ENCODE assay signal across 1 cellular context in the genomic region with DNA sequence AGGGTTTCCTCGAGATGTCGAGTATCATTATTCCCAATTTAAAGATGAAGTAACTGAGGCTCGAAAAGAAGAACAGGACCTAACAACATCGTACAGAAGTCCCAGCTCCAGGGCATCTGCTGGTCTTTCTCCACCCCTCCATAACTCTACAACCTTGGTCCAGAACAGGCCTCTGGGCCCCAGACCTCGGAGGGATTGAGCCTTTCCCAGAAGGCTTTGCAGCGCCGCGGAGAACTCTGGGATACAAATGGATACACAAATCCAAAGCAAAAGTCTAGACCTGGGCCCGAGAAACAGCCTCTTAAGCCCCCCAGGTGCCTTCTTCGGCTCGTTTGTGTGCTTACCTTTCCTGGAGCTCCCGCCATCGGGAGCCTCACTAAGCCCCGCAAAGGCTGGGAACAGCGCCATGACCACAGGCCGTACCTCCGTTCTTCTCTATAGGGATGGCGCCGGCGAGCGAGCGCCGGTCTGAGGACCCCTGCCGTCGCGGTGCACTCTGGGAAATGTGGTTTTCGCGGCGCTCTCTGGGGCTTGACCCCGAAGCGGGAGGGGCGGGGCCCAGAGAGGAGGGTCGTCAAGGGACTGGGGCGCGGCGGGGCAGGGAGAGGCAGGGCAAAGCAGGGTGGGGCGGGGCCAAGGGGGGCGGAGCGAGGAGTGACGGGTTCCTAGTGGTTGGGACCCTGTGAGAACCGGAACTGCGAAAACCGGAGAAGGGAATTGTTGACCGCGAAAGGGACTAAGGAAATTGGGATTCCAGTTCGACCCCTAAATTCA.
A peak's percentile ranks its signal among the peaks of the same experiment; 100 is the strongest.
TF ChIP-seq lines count a peak whose summit lies in the region.

A gene with protein sequence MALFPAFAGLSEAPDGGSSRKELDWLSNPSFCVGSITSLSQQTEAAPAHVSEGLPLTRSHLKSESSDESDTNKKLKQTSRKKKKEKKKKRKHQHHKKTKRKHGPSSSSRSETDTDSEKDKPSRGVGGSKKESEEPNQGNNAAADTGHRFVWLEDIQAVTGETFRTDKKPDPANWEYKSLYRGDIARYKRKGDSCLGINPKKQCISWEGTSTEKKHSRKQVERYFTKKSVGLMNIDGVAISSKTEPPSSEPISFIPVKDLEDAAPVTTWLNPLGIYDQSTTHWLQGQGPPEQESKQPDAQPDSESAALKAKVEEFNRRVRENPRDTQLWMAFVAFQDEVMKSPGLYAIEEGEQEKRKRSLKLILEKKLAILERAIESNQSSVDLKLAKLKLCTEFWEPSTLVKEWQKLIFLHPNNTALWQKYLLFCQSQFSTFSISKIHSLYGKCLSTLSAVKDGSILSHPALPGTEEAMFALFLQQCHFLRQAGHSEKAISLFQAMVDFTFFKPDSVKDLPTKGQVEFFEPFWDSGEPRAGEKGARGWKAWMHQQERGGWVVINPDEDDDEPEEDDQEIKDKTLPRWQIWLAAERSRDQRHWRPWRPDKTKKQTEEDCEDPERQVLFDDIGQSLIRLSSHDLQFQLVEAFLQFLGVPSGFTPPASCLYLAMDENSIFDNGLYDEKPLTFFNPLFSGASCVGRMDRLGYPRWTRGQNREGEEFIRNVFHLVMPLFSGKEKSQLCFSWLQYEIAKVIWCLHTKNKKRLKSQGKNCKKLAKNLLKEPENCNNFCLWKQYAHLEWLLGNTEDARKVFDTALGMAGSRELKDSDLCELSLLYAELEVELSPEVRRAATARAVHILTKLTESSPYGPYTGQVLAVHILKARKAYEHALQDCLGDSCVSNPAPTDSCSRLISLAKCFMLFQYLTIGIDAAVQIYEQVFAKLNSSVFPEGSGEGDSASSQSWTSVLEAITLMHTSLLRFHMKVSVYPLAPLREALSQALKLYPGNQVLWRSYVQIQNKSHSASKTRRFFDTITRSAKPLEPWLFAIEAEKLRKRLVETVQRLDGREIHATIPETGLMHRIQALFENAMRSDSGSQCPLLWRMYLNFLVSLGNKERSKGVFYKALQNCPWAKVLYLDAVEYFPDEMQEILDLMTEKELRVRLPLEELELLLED (minus strand): TSS at position 445 of the 774 bp plus-strand sequence. CDS start 37 bp downstream, at position 408.

TF ChIP-seq in HEK293, 187 proteins besides CTCF, POLR2A, EP300 and RAD21 (continued from another document and continues in another):
- TF ChIP-seq, protein P1, sequence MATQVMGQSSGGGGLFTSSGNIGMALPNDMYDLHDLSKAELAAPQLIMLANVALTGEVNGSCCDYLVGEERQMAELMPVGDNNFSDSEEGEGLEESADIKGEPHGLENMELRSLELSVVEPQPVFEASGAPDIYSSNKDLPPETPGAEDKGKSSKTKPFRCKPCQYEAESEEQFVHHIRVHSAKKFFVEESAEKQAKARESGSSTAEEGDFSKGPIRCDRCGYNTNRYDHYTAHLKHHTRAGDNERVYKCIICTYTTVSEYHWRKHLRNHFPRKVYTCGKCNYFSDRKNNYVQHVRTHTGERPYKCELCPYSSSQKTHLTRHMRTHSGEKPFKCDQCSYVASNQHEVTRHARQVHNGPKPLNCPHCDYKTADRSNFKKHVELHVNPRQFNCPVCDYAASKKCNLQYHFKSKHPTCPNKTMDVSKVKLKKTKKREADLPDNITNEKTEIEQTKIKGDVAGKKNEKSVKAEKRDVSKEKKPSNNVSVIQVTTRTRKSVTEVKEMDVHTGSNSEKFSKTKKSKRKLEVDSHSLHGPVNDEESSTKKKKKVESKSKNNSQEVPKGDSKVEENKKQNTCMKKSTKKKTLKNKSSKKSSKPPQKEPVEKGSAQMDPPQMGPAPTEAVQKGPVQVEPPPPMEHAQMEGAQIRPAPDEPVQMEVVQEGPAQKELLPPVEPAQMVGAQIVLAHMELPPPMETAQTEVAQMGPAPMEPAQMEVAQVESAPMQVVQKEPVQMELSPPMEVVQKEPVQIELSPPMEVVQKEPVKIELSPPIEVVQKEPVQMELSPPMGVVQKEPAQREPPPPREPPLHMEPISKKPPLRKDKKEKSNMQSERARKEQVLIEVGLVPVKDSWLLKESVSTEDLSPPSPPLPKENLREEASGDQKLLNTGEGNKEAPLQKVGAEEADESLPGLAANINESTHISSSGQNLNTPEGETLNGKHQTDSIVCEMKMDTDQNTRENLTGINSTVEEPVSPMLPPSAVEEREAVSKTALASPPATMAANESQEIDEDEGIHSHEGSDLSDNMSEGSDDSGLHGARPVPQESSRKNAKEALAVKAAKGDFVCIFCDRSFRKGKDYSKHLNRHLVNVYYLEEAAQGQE (tag by site-specific recombination; IDR thresholded peaks at IDR 0.05) = no peak
- TF ChIP-seq ZBTB21 (tag by site-specific recombination; IDR thresholded peaks at IDR 0.05) (no peak), ZNF366 (tag by site-specific recombination; conservative IDR thresholded peaks at IDR 0.05) (peak; percentile 55), SP2 (tag by site-specific recombination; IDR thresholded peaks at IDR 0.05) (peak; percentile 97), ZNF350 (tag by site-specific recombination; IDR thresholded peaks at IDR 0.05) (no peak), ZNF335 (tag by site-specific recombination; conservative IDR thresholded peaks at IDR 0.05) (peak; percentile 98), ZIC2 (tag by site-specific recombination; IDR thresholded peaks at IDR 0.05) (no peak), ZNF521 (tag by site-specific recombination; IDR thresholded peaks at IDR 0.05) (no peak), YY1 (tag by site-specific recombination; IDR thresholded peaks at IDR 0.05) (peak; percentile 95), ZNF624 (tag by site-specific recombination; IDR thresholded peaks at IDR 0.05) (no peak), ZNF677 (tag by site-specific recombination; IDR thresholded peaks at IDR 0.05) (no peak), ZNF548 (tag by site-specific recombination; IDR thresholded peaks at IDR 0.05) (no peak), ZNF175 (tag by site-specific recombination; IDR thresholded peaks at IDR 0.05) (no peak), ZNF837 (tag by site-specific recombination; IDR thresholded peaks at IDR 0.05) (no peak), HOXC10 (CRISPR knock-in tag; IDR thresholded peaks at IDR 0.05) (no peak), ZNF777 (tag by site-specific recombination; IDR thresholded peaks at IDR 0.05; ENCODE audit: borderline replicate concordance) (no peak), ZBTB17 (tag by site-specific recombination; IDR thresholded peaks at IDR 0.05) (peak; percentile 91), BCL11B (tag by site-specific recombination; IDR thresholded peaks at IDR 0.05; ENCODE audit: low read depth) (no peak), ZNF776 (tag by site-specific recombination; IDR thresholded peaks at IDR 0.05; ENCODE audit: borderline replicate concordance) (no peak)
- TF ChIP-seq, protein P2, sequence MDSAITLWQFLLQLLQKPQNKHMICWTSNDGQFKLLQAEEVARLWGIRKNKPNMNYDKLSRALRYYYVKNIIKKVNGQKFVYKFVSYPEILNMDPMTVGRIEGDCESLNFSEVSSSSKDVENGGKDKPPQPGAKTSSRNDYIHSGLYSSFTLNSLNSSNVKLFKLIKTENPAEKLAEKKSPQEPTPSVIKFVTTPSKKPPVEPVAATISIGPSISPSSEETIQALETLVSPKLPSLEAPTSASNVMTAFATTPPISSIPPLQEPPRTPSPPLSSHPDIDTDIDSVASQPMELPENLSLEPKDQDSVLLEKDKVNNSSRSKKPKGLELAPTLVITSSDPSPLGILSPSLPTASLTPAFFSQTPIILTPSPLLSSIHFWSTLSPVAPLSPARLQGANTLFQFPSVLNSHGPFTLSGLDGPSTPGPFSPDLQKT (IDR thresholded peaks at IDR 0.05; ENCODE audit: borderline replicate concordance, low read depth, low read length) = no peak
- TF ChIP-seq, protein P3, sequence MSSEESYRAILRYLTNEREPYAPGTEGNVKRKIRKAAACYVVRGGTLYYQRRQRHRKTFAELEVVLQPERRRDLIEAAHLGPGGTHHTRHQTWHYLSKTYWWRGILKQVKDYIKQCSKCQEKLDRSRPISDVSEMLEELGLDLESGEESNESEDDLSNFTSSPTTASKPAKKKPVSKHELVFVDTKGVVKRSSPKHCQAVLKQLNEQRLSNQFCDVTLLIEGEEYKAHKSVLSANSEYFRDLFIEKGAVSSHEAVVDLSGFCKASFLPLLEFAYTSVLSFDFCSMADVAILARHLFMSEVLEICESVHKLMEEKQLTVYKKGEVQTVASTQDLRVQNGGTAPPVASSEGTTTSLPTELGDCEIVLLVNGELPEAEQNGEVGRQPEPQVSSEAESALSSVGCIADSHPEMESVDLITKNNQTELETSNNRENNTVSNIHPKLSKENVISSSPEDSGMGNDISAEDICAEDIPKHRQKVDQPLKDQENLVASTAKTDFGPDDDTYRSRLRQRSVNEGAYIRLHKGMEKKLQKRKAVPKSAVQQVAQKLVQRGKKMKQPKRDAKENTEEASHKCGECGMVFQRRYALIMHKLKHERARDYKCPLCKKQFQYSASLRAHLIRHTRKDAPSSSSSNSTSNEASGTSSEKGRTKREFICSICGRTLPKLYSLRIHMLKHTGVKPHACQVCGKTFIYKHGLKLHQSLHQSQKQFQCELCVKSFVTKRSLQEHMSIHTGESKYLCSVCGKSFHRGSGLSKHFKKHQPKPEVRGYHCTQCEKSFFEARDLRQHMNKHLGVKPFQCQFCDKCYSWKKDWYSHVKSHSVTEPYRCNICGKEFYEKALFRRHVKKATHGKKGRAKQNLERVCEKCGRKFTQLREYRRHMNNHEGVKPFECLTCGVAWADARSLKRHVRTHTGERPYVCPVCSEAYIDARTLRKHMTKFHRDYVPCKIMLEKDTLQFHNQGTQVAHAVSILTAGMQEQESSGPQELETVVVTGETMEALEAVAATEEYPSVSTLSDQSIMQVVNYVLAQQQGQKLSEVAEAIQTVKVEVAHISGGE (tag by site-specific recombination; conservative IDR thresholded peaks at IDR 0.05; ENCODE audit: low read depth) = peak; percentile 28; the same call in 1 of the 2 replicates
- TF ChIP-seq, protein P4, sequence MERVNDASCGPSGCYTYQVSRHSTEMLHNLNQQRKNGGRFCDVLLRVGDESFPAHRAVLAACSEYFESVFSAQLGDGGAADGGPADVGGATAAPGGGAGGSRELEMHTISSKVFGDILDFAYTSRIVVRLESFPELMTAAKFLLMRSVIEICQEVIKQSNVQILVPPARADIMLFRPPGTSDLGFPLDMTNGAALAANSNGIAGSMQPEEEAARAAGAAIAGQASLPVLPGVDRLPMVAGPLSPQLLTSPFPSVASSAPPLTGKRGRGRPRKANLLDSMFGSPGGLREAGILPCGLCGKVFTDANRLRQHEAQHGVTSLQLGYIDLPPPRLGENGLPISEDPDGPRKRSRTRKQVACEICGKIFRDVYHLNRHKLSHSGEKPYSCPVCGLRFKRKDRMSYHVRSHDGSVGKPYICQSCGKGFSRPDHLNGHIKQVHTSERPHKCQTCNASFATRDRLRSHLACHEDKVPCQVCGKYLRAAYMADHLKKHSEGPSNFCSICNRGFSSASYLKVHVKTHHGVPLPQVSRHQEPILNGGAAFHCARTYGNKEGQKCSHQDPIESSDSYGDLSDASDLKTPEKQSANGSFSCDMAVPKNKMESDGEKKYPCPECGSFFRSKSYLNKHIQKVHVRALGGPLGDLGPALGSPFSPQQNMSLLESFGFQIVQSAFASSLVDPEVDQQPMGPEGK (tag by site-specific recombination; IDR thresholded peaks at IDR 0.05) = peak; percentile 82
- TF ChIP-seq, protein P5, sequence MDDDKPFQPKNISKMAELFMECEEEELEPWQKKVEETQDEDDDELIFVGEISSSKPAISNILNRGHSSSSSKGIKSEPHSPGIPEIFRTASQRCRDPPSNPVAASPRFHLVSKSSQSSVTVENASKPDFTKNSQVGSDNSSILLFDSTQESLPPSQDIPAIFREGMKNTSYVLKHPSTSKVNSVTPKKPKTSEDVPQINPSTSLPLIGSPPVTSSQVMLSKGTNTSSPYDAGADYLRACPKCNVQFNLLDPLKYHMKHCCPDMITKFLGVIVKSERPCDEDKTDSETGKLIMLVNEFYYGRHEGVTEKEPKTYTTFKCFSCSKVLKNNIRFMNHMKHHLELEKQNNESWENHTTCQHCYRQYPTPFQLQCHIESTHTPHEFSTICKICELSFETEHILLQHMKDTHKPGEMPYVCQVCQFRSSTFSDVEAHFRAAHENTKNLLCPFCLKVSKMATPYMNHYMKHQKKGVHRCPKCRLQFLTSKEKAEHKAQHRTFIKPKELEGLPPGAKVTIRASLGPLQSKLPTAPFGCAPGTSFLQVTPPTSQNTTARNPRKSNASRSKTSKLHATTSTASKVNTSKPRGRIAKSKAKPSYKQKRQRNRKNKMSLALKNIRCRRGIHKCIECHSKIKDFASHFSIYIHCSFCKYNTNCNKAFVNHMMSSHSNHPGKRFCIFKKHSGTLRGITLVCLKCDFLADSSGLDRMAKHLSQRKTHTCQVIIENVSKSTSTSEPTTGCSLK (tag by site-specific recombination; IDR thresholded peaks at IDR 0.05) = no peak
- TF ChIP-seq, protein P6, sequence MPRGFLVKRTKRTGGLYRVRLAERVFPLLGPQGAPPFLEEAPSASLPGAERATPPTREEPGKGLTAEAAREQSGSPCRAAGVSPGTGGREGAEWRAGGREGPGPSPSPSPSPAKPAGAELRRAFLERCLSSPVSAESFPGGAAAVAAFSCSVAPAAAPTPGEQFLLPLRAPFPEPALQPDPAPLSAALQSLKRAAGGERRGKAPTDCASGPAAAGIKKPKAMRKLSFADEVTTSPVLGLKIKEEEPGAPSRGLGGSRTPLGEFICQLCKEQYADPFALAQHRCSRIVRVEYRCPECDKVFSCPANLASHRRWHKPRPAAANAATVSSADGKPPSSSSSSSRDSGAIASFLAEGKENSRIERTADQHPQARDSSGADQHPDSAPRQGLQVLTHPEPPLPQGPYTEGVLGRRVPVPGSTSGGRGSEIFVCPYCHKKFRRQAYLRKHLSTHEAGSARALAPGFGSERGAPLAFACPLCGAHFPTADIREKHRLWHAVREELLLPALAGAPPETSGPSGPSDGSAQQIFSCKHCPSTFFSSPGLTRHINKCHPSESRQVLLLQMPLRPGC (tag by site-specific recombination; IDR thresholded peaks at IDR 0.05) = no peak
- TF ChIP-seq, protein P7, sequence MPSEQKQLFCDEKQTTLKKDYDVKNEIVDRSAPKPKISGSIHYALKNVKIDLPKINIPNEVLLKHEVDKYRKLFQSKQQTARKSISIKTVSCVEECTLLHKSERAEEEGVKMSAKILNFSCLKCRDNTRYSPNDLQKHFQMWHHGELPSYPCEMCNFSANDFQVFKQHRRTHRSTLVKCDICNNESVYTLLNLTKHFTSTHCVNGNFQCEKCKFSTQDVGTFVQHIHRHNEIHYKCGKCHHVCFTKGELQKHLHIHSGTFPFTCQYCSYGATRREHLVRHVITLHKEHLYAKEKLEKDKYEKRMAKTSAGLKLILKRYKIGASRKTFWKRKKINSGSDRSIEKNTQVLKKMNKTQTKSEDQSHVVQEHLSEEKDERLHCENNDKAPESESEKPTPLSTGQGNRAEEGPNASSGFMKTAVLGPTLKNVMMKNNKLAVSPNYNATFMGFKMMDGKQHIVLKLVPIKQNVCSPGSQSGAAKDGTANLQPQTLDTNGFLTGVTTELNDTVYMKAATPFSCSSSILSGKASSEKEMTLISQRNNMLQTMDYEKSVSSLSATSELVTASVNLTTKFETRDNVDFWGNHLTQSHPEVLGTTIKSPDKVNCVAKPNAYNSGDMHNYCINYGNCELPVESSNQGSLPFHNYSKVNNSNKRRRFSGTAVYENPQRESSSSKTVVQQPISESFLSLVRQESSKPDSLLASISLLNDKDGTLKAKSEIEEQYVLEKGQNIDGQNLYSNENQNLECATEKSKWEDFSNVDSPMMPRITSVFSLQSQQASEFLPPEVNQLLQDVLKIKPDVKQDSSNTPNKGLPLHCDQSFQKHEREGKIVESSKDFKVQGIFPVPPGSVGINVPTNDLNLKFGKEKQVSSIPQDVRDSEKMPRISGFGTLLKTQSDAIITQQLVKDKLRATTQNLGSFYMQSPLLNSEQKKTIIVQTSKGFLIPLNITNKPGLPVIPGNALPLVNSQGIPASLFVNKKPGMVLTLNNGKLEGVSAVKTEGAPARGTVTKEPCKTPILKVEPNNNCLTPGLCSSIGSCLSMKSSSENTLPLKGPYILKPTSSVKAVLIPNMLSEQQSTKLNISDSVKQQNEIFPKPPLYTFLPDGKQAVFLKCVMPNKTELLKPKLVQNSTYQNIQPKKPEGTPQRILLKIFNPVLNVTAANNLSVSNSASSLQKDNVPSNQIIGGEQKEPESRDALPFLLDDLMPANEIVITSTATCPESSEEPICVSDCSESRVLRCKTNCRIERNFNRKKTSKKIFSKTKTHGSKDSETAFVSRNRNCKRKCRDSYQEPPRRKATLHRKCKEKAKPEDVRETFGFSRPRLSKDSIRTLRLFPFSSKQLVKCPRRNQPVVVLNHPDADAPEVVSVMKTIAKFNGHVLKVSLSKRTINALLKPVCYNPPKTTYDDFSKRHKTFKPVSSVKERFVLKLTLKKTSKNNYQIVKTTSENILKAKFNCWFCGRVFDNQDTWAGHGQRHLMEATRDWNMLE (tag by site-specific recombination; conservative IDR thresholded peaks at IDR 0.05; ENCODE audit: low read depth) = peak; percentile 56
